ENCODE assay signal across 8 cellular contexts in genomic region chr4:101345596-101346311, GRCh38. TPM values are rescaled to one million over a fixed set of nuclear protein-coding genes. Genes with fewer than 3 reads are reported as not detected.
A peak's percentile ranks its signal among the peaks of the same experiment; 100 is the strongest.
DNase-seq lines count a peak whose midpoint lies in the region; ATAC-seq and TF ChIP-seq lines count a peak whose summit lies in the region.

No MANE protein-coding gene starts in this region.

- H2AFZ ChIP-seq in neural progenitor cell (replicated peaks): peak overlapping the region; percentile 75

- H3K79me2 ChIP-seq in neural progenitor cell (ENCODE audit: low read depth): peaks cover 57% of the 10 kb centered on the region

- no peak overlapping the region for H3K27ac ChIP-seq in CD8-positive, alpha-beta memory T cell (ENCODE audit: low read depth, low read length)
- H3K27ac ChIP-seq in foreskin keratinocyte (peak overlapping the region; percentile 25), neural progenitor cell (no peak overlapping the region), substantia nigra (ENCODE audit: low read depth, low read length, poor library complexity, severe bottlenecking) (peak overlapping the region; percentile 94)

- H3K4me3 ChIP-seq in CD8-positive, alpha-beta memory T cell (ENCODE audit: low read length): peak overlapping the region; percentile 69
- peak overlapping the region; percentile 69 for H3K4me3 ChIP-seq in neural progenitor cell

- peak overlapping the region; percentile 83 for H3K4me2 ChIP-seq in neural progenitor cell

- ATAC-seq in foreskin keratinocyte: no peak

- TF ChIP-seq CTCF in foreskin keratinocyte (conservative IDR thresholded peaks at IDR 0.05) (peak; percentile 22), neural progenitor cell (IDR thresholded peaks at IDR 0.05) (peak; percentile 3)

- H3K4me3 Mint-ChIP-seq in CD8-positive, alpha-beta memory T cell: peak overlapping the region; percentile 91 to 99 (median 96)
- peak overlapping the region; percentile 99 for H3K4me3 Mint-ChIP-seq in neural progenitor cell

- no peaks in the 10 kb centered on the region for H3K9me3 Mint-ChIP-seq in CD8-positive, alpha-beta memory T cell
- H3K9me3 Mint-ChIP-seq in neural progenitor cell: peaks cover 4% of the 10 kb centered on the region

- peaks cover 32% of the 10 kb centered on the region for H3F3A ChIP-seq in neural progenitor cell (ENCODE audit: low read depth)

- H3K9me3 ChIP-seq in CD8-positive, alpha-beta memory T cell (ENCODE audit: low read length): no peaks in the 10 kb centered on the region
- no peaks in the 10 kb centered on the region for H3K9me3 ChIP-seq in neural progenitor cell (ENCODE audit: low read depth)

- H3K27ac Mint-ChIP-seq in CD8-positive, alpha-beta memory T cell: peak overlapping the region; percentile 67 to 97 (median 92)
- peak overlapping the region; percentile 95 for H3K27ac Mint-ChIP-seq in neural progenitor cell

- peaks cover 21% of the 10 kb centered on the region for H4K20me1 ChIP-seq in neural progenitor cell (ENCODE audit: low read depth)

- no peaks in the 10 kb centered on the region for H3K36me3 ChIP-seq in CD8-positive, alpha-beta memory T cell (ENCODE audit: insufficient read depth, low read length)
- H3K36me3 ChIP-seq in neural progenitor cell: no peaks in the 10 kb centered on the region

- peaks cover 0 to 16% (median 0%) of the 10 kb centered on the region in 3 donors for H3K36me3 Mint-ChIP-seq in CD8-positive, alpha-beta memory T cell
- H3K36me3 Mint-ChIP-seq in neural progenitor cell: peaks cover 6% of the 10 kb centered on the region

- POLR2A ChIA-PET in CD8-positive, alpha-beta memory T cell (lab: Charles Lee): interaction anchor here (0.9 to 3.9 kb wide), 4 partner anchors 16 to 181 kb away, joined by 3 to 21 read pairs (median 3); no protein-coding TSS in a partner anchor
- POLR2A ChIA-PET in HEK293T (lab: Yijun Ruan, JAX): interaction anchor here (1.4 kb wide), 1 partner anchor 8 kb away, joined by 4 read pairs; no protein-coding TSS in a partner anchor

- H3K4me1 Mint-ChIP-seq in CD8-positive, alpha-beta memory T cell: peaks cover 49 to 61% (median 60%) of the 10 kb centered on the region in 3 donors
- H3K4me1 Mint-ChIP-seq in neural progenitor cell: peaks cover 19% of the 10 kb centered on the region

- peak; percentile 63 to 79 (median 69) for DNase-seq in CD8-positive, alpha-beta memory T cell
- DNase-seq in HEK293T (ENCODE audit: extremely low spot score) (peak; percentile 40), activated gamma-delta T cell (lab: John Stamatoyannopoulos, UW) (peak; percentile 75), foreskin keratinocyte (peak in 1 of 2 donors; percentile 36), neural progenitor cell (ENCODE audit: low spot score) (peak; percentile 61), substantia nigra (lab: John Stamatoyannopoulos, UW) (peak in 44 of 49 donors; percentile 3 to 77 (median 44)), amniotic stem cell (lab: John Stamatoyannopoulos, UW) (no peak)

- H3K4me1 ChIP-seq in CD8-positive, alpha-beta memory T cell (ENCODE audit: insufficient read depth, low read length): peaks cover 26% of the 10 kb centered on the region
- H3K4me1 ChIP-seq in foreskin keratinocyte (peaks cover 17% of the 10 kb centered on the region), neural progenitor cell (peaks cover 17% of the 10 kb centered on the region)

- no peaks in the 10 kb centered on the region for H3K27me3 ChIP-seq in CD8-positive, alpha-beta memory T cell (ENCODE audit: insufficient read depth, low read length, poor library complexity, severe bottlenecking)
- H3K27me3 ChIP-seq in foreskin keratinocyte: no peaks in the 10 kb centered on the region
- H3K27me3 ChIP-seq in neural progenitor cell: peaks cover 20% of the 10 kb centered on the region

- CTCF ChIA-PET in CD8-positive, alpha-beta memory T cell (lab: Charles Lee): interaction anchor here (1.3 to 4.2 kb wide), 3 partner anchors 8 to 326 kb away, joined by 3 to 22 read pairs (median 8); no protein-coding TSS in a partner anchor
- CTCF ChIA-PET in HEK293T (lab: Yijun Ruan, JAX): no interaction called here

- peaks cover 0 to 3% of the 10 kb centered on the region in 2 donors for H3K27me3 Mint-ChIP-seq in CD8-positive, alpha-beta memory T cell
- H3K27me3 Mint-ChIP-seq in neural progenitor cell (ENCODE audit: insufficient read depth, low read depth): peaks cover 12% of the 10 kb centered on the region

- no peak overlapping the region for H3K9ac ChIP-seq in neural progenitor cell

TF ChIP-seq in HEK293T, 16 proteins besides CTCF, POLR2A, EP300 and RAD21:
- TF ChIP-seq FOXK2 (IDR thresholded peaks at IDR 0.05): no peak
- TF ChIP-seq L3MBTL2 (conservative IDR thresholded peaks at IDR 0.05): no peak
- no peak for TF ChIP-seq FOXM1 (IDR thresholded peaks at IDR 0.05; ENCODE audit: borderline replicate concordance)
- TF ChIP-seq SUZ12 (IDR thresholded peaks at IDR 0.05): no peak
- no peak for TF ChIP-seq ARNT (IDR thresholded peaks at IDR 0.05)
- TF ChIP-seq LEF1 (IDR thresholded peaks at IDR 0.05; ENCODE audit: borderline replicate concordance): no peak

TF ChIP-seq in PFSK-1, 5 proteins besides CTCF, POLR2A, EP300 and RAD21:
- TF ChIP-seq TAF1 (IDR thresholded peaks at IDR 0.05; ENCODE audit: borderline replicate concordance, insufficient read depth, low read length): no peak
- 0 out of 2 replicates have a peak, but pooled peaks have one; percentile 5 for TF ChIP-seq SIN3A (IDR thresholded peaks at IDR 0.05; ENCODE audit: borderline replicate concordance, insufficient read depth, low read length)

RNA-seq across cellular contexts. Expression of gene PPP3CA, which starts 1.6 kb away (rescaled TPM):
- total RNA-seq in CD8-positive, alpha-beta memory T cell: 10 to 100 TPM; 30.0 to 30.7 TPM
- polyA plus RNA-seq in CD8-positive, alpha-beta memory T cell: 6.9 TPM
- 39.9 TPM for polyA plus RNA-seq in PFSK-1 (2012; ENCODE audit: insufficient read length, low read depth)
- total RNA-seq in foreskin keratinocyte (53.3 and 60.3 TPM in 2 replicates), neural progenitor cell (ENCODE audit: low replicate concordance) (33.6 and 38.4 TPM in 2 replicates)
- polyA plus RNA-seq in foreskin keratinocyte: 20.5 and 20.9 TPM in 2 replicates

Comparison
In these comparisons a context has a peak if more than half of its experiments do, and no peak if none do; other contexts are left out.
1. H3K27ac ChIP-seq: peak in foreskin keratinocyte (single experiment) and substantia nigra (single experiment); none in CD8-positive, alpha-beta memory T cell (single experiment) and neural progenitor cell (single experiment).